9 cellular contexts compared by ENCODE assay signal in genomic region chr5:1437452-1437851, GRCh38.
DNase-seq lines count a peak whose midpoint lies in the region; ATAC-seq and TF ChIP-seq lines count a peak whose summit lies in the region.
"Had no signal": no experiment of that assay in that cellular context is flagged by ENCODE, and none has a peak within 500 bp of the region (broad histone marks: within the 10 kb centered on the region; RNA-seq: fewer than 3 reads in every experiment).

No MANE protein-coding gene starts in this region.

- no peak overlapping the region for H3K9ac ChIP-seq in NT2/D1 (ENCODE audit: insufficient read length, low read depth)

- H3K4me3 ChIP-seq in NT2/D1 (ENCODE audit: insufficient read length, low read depth): no peak overlapping the region

- no peaks in the 10 kb centered on the region for H3K4me1 Mint-ChIP-seq in stimulated activated naive B cell treated with anti-CD40 and anti-IgM and Interleukin-4, amounts not matched to agents 10 μg/mL and 1 μg/mL and 100 μg/mL, for 72 hours
- H3K4me1 Mint-ChIP-seq: neural crest cell had no signal

- H3K27ac Mint-ChIP-seq in stimulated activated naive B cell treated with anti-CD40 and anti-IgM and Interleukin-4, amounts not matched to agents 10 μg/mL and 1 μg/mL and 100 μg/mL, for 72 hours: no peak overlapping the region

- DNase-seq in COLO668 (lab: John Stamatoyannopoulos, UW; ENCODE audit: unreplicated experiment) (peak; percentile 77), HK-2 (ENCODE audit: unreplicated experiment) (peak; percentile 51), NT2/D1 (ENCODE audit: low read depth, low spot score) (peak; percentile 20), glomerular visceral epithelial cell (ENCODE audit: extremely low spot score) (peak; percentile 47), inferior parietal cortex (ENCODE audit: extremely low spot score) (no peak), erythroblast (lab: John Stamatoyannopoulos, UW) (no peak), epidermal melanocyte (ENCODE audit: insufficient read length, low spot score) (no peak)
- no peak for DNase-seq in stimulated activated naive B cell treated with anti-CD40 and anti-IgM and Interleukin-4, amounts not matched to agents 10 μg/mL and 1 μg/mL and 100 μg/mL, for 72 hours

- H3K27me3 ChIP-seq in NT2/D1 (ENCODE audit: insufficient read depth, insufficient read length): peaks cover 4% of the 10 kb centered on the region

- H3K9me3 ChIP-seq in NT2/D1 (ENCODE audit: insufficient read depth, low read length): peaks cover 4% of the 10 kb centered on the region; the same call in 1 of the 2 replicates

- H3K36me3 Mint-ChIP-seq in stimulated activated naive B cell treated with anti-CD40 and anti-IgM and Interleukin-4, amounts not matched to agents 10 μg/mL and 1 μg/mL and 100 μg/mL, for 72 hours: peaks cover 3 to 6% of the 10 kb centered on the region in 2 donors

- H3K27me3 Mint-ChIP-seq in stimulated activated naive B cell treated with anti-CD40 and anti-IgM and Interleukin-4, amounts not matched to agents 10 μg/mL and 1 μg/mL and 100 μg/mL, for 72 hours: peaks cover 43 to 48% of the 10 kb centered on the region in 2 donors

- H3K36me3 ChIP-seq in NT2/D1 (ENCODE audit: insufficient read depth, insufficient read length, low read length): no peaks in the 10 kb centered on the region

- no peaks in the 10 kb centered on the region for H3K4me1 ChIP-seq in NT2/D1 (ENCODE audit: insufficient read depth, insufficient read length)

- TF ChIP-seq POLR2A in erythroblast (IDR thresholded peaks at IDR 0.05; ENCODE audit: low read length): no peak

- no peak overlapping the region for H3K4me3 Mint-ChIP-seq in stimulated activated naive B cell treated with anti-CD40 and anti-IgM and Interleukin-4, amounts not matched to agents 10 μg/mL and 1 μg/mL and 100 μg/mL, for 72 hours
- H3K4me3 Mint-ChIP-seq: neural crest cell had no signal

- H3K9me3 Mint-ChIP-seq in stimulated activated naive B cell treated with anti-CD40 and anti-IgM and Interleukin-4, amounts not matched to agents 10 μg/mL and 1 μg/mL and 100 μg/mL, for 72 hours: peaks cover 12 to 14% of the 10 kb centered on the region in 2 donors

- no peak for ATAC-seq in stimulated activated naive B cell treated with anti-CD40 and anti-IgM and Interleukin-4, amounts not matched to agents 10 μg/mL and 1 μg/mL and 100 μg/mL, for 72 hours (replicated peaks)

Comparison
In these comparisons a context has a peak if more than half of its experiments do, and no peak if none do; other contexts are left out.
1. DNase-seq: peak in COLO668 (single experiment), HK-2 (single experiment), NT2/D1 (single experiment) and glomerular visceral epithelial cell (single experiment); none in inferior parietal cortex (single experiment), erythroblast (0 of 2), epidermal melanocyte (single experiment) and stimulated activated naive B cell treated with anti-CD40 and anti-IgM and Interleukin-4, amounts not matched to agents 10 μg/mL and 1 μg/mL and 100 μg/mL, for 72 hours (single experiment).